ENCODE assay signal across 10 cellular contexts in genomic region chr12:57518176-57518919, GRCh38. TPM values are rescaled to one million over a fixed set of nuclear protein-coding genes. Genes with fewer than 3 reads are reported as not detected.
DNase-seq lines count a peak whose midpoint lies in the region; TF ChIP-seq lines count a peak whose summit lies in the region.
"Had no signal": no experiment of that assay in that cellular context is flagged by ENCODE, and none has a peak within 500 bp of the region (broad histone marks: within the 10 kb centered on the region; RNA-seq: fewer than 3 reads in every experiment).

No MANE protein-coding gene starts in this region.

- H3K9me3 ChIP-seq in breast epithelium = no peaks in the 10 kb centered on the region

- H3K27me3 ChIP-seq in HL-60 (ENCODE audit: insufficient read depth, poor library complexity, severe bottlenecking) (no peaks in the 10 kb centered on the region), breast epithelium (no peaks in the 10 kb centered on the region)

- TF ChIP-seq CTCF in 22Rv1 (IDR thresholded peaks at IDR 0.05) = no peak
- no peak for TF ChIP-seq CTCF in HL-60 (IDR thresholded peaks at IDR 0.05; ENCODE audit: insufficient read depth, low read length)
- no peak for TF ChIP-seq CTCF in breast epithelium (IDR thresholded peaks at IDR 0.05)

- intact Hi-C loops in breast epithelium (cut with DNase I; ENCODE audit: low total_unique reads) = no loop called here

- peaks cover 13 to 24% of the 10 kb centered on the region in 2 donors for H3K4me1 ChIP-seq in breast epithelium

- TF ChIP-seq POLR2A in breast epithelium (IDR thresholded peaks at IDR 0.05) = no peak

- peaks cover 6% of the 10 kb centered on the region for H3K36me3 ChIP-seq in breast epithelium

- H3K27ac ChIP-seq in 22Rv1 (peak overlapping the region; percentile 100), HL-60 (replicated peaks) (peak overlapping the region; percentile 18; the same call in 1 of the 2 replicates), breast epithelium (peak overlapping the region; percentile 99 to 100)

- DNase-seq in HL-60 (ENCODE audit: low read depth in 1 of 2, low spot score in 1 of 2) (no peak), breast epithelium (ENCODE audit: low spot score in 2 of 2) (no peak), midbrain (lab: John Stamatoyannopoulos, UW) (peak; percentile 14), SK-N-DZ (ENCODE audit: low spot score) (no peak), AG20443 (ENCODE audit: low spot score) (no peak), NOMO-1 treated with dmso at 0.1 percent for 144 hours (lab: John Stamatoyannopoulos, UW; ENCODE audit: unreplicated experiment) (no peak)
- DNase-seq in stimulated activated CD4-positive, alpha-beta T cell treated with anti-CD3 and anti-CD28 coated beads, Interleukin-4, amount 100 ng/mL, for 1 hour = no peak
- DNase-seq: activated gamma-delta T cell treated with Interleukin-2 at 50 U/mL for 16 hours, KG1 had no signal

- H3K4me3 ChIP-seq in HL-60 (replicated peaks; ENCODE audit: insufficient read depth, low read length) (peak overlapping the region; percentile 90), breast epithelium (peak overlapping the region; percentile 84 to 97 (median 93))

RNA-seq across cellular contexts. Expression of gene DDIT3, which starts 2.0 kb away (rescaled TPM):
- 10 to 100 TPM; 39.0 to 58.4 (median 51.2) TPM for total RNA-seq in breast epithelium
- polyA plus RNA-seq in SK-N-DZ (2014; cell fraction: cytosol; rRNA removed) = 36.1 and 40.5 TPM in 2 replicates
- polyA plus RNA-seq in SK-N-DZ (2014; cell fraction: nucleus; rRNA removed) = 59.9 and 77.2 TPM in 2 replicates

RNA-seq across cellular contexts. Expression of gene MBD6, which starts 4.3 kb away (rescaled TPM):
- 10 to 100 TPM; 12.6 to 26.1 (median 19.7) TPM for total RNA-seq in breast epithelium
- 2.7 and 4.0 TPM in 2 replicates for polyA plus RNA-seq in SK-N-DZ (2014; cell fraction: cytosol; rRNA removed)
- polyA plus RNA-seq in SK-N-DZ (2014; cell fraction: nucleus; rRNA removed) = 10.7 and 37.8 TPM in 2 replicates

RNA-seq across cellular contexts. Expression of gene DCTN2, which starts 28.6 kb away (rescaled TPM):
- total RNA-seq in breast epithelium = 100 to 1,000 TPM; 108 to 138 (median 131) TPM
- 277 and 311 TPM in 2 replicates for polyA plus RNA-seq in SK-N-DZ (2014; cell fraction: cytosol; rRNA removed)
- polyA plus RNA-seq in SK-N-DZ (2014; cell fraction: nucleus; rRNA removed) = 201 and 238 TPM in 2 replicates

RNA-seq across cellular contexts. Expression of gene MARS1, which starts 30.5 kb away (rescaled TPM):
- total RNA-seq in breast epithelium = 10 to 100 TPM; 39.2 to 65.9 (median 60.2) TPM
- polyA plus RNA-seq in SK-N-DZ (2014; cell fraction: cytosol; rRNA removed) = 161 and 172 TPM in 2 replicates
- 617 and 1,802 TPM in 2 replicates for polyA plus RNA-seq in SK-N-DZ (2014; cell fraction: nucleus; rRNA removed)

RNA-seq across cellular contexts. Expression of gene KIF5A, which starts 31.5 kb away (rescaled TPM):
- total RNA-seq in breast epithelium = 1 to 10 TPM in 1 of 3 donors, under 1 TPM in 1, not detected in 1; 0.98 to 1.2 TPM
- polyA plus RNA-seq in SK-N-DZ (2014; cell fraction: cytosol; rRNA removed) = 18.1 and 20.0 TPM in 2 replicates
- 59.9 and 84.5 TPM in 2 replicates for polyA plus RNA-seq in SK-N-DZ (2014; cell fraction: nucleus; rRNA removed)

Comparison
In these comparisons a context has a peak if more than half of its experiments do, and no peak if none do; other contexts are left out.
1. H3K27ac ChIP-seq: peak in every context shown above with its lines; median percentile 100 in 22Rv1; 100 in breast epithelium; 18 in HL-60.